ENCODE assay signal across 22 cellular contexts in the genomic region with DNA sequence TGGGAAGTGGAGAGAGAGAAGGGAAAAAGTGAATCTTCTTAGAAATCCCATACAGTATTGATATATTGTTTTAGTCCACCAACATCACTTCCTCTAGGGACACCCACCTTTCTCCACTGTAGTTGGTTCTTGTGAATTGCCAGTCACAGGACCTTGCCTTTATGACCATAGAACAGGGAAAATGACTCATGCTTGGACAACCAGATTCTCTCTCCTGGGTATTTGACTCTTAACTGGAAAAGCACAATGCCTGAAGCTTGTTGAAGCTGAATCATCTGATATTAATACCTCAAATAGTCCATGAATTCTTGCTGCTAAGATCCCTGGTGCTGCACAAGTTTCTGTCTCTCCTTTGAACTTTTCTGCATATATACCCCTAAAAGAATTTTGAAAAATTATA. TPM values are rescaled to one million over a fixed set of nuclear protein-coding genes. Genes with fewer than 3 reads are reported as not detected.
DNase-seq lines count a peak whose midpoint lies in the region; ATAC-seq and TF ChIP-seq lines count a peak whose summit lies in the region.
"Had no signal": no experiment of that assay in that cellular context is flagged by ENCODE, and none has a peak within 500 bp of the region (broad histone marks: within the 10 kb centered on the region; RNA-seq: fewer than 3 reads in every experiment).

No MANE protein-coding gene starts in this region.

- H3K4me1 Mint-ChIP-seq in endothelial cell (ENCODE audit: unreplicated experiment), result no peaks in the 10 kb centered on the region
- H3K4me1 Mint-ChIP-seq in activated T-cell treated with anti-CD3 and anti-CD28 coated beads, Interleukin-2, amount 50 U/mL, for 72 hours (ENCODE audit: low read depth), result no peaks in the 10 kb centered on the region
- H3K4me1 Mint-ChIP-seq: activated B cell treated with CpG ODN at 0.5 μM for 24 hours, natural killer cell had no signal

- H2AFZ ChIP-seq in GM23248, result no peak overlapping the region

- no peaks in the 10 kb centered on the region for H3K79me2 ChIP-seq in GM23248 (ENCODE audit: insufficient read depth)

- no peak for TF ChIP-seq POLR2A in prostate gland (IDR thresholded peaks at IDR 0.05)

- H3K4me3 Mint-ChIP-seq in endothelial cell (ENCODE audit: unreplicated experiment), result no peak overlapping the region
- no peak overlapping the region for H3K4me3 Mint-ChIP-seq in activated T-cell treated with anti-CD3 and anti-CD28 coated beads, Interleukin-2, amount 50 U/mL, for 72 hours
- H3K4me3 Mint-ChIP-seq: activated B cell treated with CpG ODN at 0.5 μM for 24 hours, natural killer cell had no signal

- no peak for TF ChIP-seq CTCF in fibroblast of pulmonary artery (IDR thresholded peaks at IDR 0.05; ENCODE audit: low read length, missing control alignments)
- no peak for TF ChIP-seq CTCF in retinal pigment epithelial cell (conservative IDR thresholded peaks at IDR 0.05; ENCODE audit: low read depth, low read length)
- TF ChIP-seq CTCF in endothelial cell (IDR thresholded peaks at IDR 0.05; ENCODE audit: unreplicated experiment), result no peak
- no peak for TF ChIP-seq CTCF in prostate gland (IDR thresholded peaks at IDR 0.05)

- no peak overlapping the region for H3K4me2 ChIP-seq in GM23248 (ENCODE audit: unreplicated experiment)
- H3K4me2 ChIP-seq: BLaER1 treated with 17β-estradiol and CSF1 and Interleukin-3, amounts not matched to agents 10 nM and 100 nM had no signal

- no peak for ATAC-seq in activated T-cell treated with anti-CD3 and anti-CD28 coated beads, Interleukin-2, amount 50 U/mL, for 72 hours (replicated peaks in 1 of 2)
- ATAC-seq: lower lobe of right lung, natural killer cell, psoas muscle had no signal

- H3K27ac ChIP-seq in GM23248 (no peak overlapping the region), prostate gland (no peak overlapping the region)
- H3K27ac ChIP-seq: adrenal gland; BLaER1 treated with 17β-estradiol and CSF1 and Interleukin-3, amounts not matched to agents 10 nM and 100 nM; lower lobe of right lung; psoas muscle had no signal

- H3K9me2 ChIP-seq in GM23248 (ENCODE audit: insufficient read depth), result no peaks in the 10 kb centered on the region

- H4K20me1 ChIP-seq in GM23248 (ENCODE audit: insufficient read depth), result no peaks in the 10 kb centered on the region
- H4K20me1 ChIP-seq: BLaER1 treated with 17β-estradiol and CSF1 and Interleukin-3, amounts not matched to agents 10 nM and 100 nM had no signal

- H3K27ac Mint-ChIP-seq in endothelial cell (ENCODE audit: unreplicated experiment), result no peak overlapping the region
- H3K27ac Mint-ChIP-seq in activated T-cell treated with anti-CD3 and anti-CD28 coated beads, Interleukin-2, amount 50 U/mL, for 72 hours, result no peak overlapping the region
- H3K27ac Mint-ChIP-seq: activated B cell treated with CpG ODN at 0.5 μM for 24 hours; activated T-helper 2 cell treated with anti-CD3 and anti-CD28 coated beads, Interferon-gamma antibody, Interleukin-2, Interleukin-4, amounts not matched to agents 10 μg/mL and 5 μg/mL and 100 μg/mL, durations not matched to agents 14 hours and 24 hours and 36 hours; natural killer cell had no signal

- no peaks in the 10 kb centered on the region for H3K9me3 ChIP-seq in GM23248 (ENCODE audit: low read depth)
- no peaks in the 10 kb centered on the region for H3K9me3 ChIP-seq in adipocyte (ENCODE audit: control insufficient read depth, low read length)
- H3K9me3 ChIP-seq in prostate gland, result no peaks in the 10 kb centered on the region
- H3K9me3 ChIP-seq: adrenal gland; BLaER1 treated with 17β-estradiol and CSF1 and Interleukin-3, amounts not matched to agents 10 nM and 100 nM; lower lobe of right lung; psoas muscle had no signal

- H3K27me3 ChIP-seq in GM23248 (replicated peaks; ENCODE audit: insufficient read depth) (no peaks in the 10 kb centered on the region), adipocyte (replicated peaks; ENCODE audit: control insufficient read depth, insufficient read depth, low read length) (no peaks in the 10 kb centered on the region), prostate gland (replicated peaks; ENCODE audit: insufficient read depth) (no peaks in the 10 kb centered on the region)
- H3K27me3 ChIP-seq: adrenal gland; BLaER1 treated with 17β-estradiol and CSF1 and Interleukin-3, amounts not matched to agents 10 nM and 100 nM had no signal

- H3K36me3 Mint-ChIP-seq in endothelial cell (ENCODE audit: low read depth, unreplicated experiment), result no peaks in the 10 kb centered on the region
- no peaks in the 10 kb centered on the region for H3K36me3 Mint-ChIP-seq in activated T-cell treated with anti-CD3 and anti-CD28 coated beads, Interleukin-2, amount 50 U/mL, for 72 hours (ENCODE audit: insufficient read depth in 2 of 2)

- intact Hi-C loops in prostate gland (cut with DNase I), result no loop called here

- H3K4me1 ChIP-seq in GM23248 (ENCODE audit: insufficient read depth) (no peaks in the 10 kb centered on the region), adipocyte (ENCODE audit: control insufficient read depth, insufficient read depth, low read length) (peaks cover 7% of the 10 kb centered on the region), prostate gland (replicated peaks) (no peaks in the 10 kb centered on the region)
- H3K4me1 ChIP-seq: adrenal gland, lower lobe of right lung, psoas muscle had no signal

- in situ Hi-C loops in GM23248 (cut with MboI), result no loop called here

- H3K9ac ChIP-seq in GM23248, result no peak overlapping the region
- H3K9ac ChIP-seq in adipocyte (ENCODE audit: low read length), result no peak overlapping the region
- H3K9ac ChIP-seq: BLaER1 treated with 17β-estradiol and CSF1 and Interleukin-3, amounts not matched to agents 10 nM and 100 nM had no signal

- H3K27me3 Mint-ChIP-seq in endothelial cell (ENCODE audit: unreplicated experiment), result peaks cover 3% of the 10 kb centered on the region
- peaks cover 10% of the 10 kb centered on the region for H3K27me3 Mint-ChIP-seq in activated T-cell treated with anti-CD3 and anti-CD28 coated beads, Interleukin-2, amount 50 U/mL, for 72 hours (ENCODE audit: low read depth)

- H3K9me3 Mint-ChIP-seq in endothelial cell (ENCODE audit: unreplicated experiment), result no peaks in the 10 kb centered on the region
- no peaks in the 10 kb centered on the region for H3K9me3 Mint-ChIP-seq in activated T-cell treated with anti-CD3 and anti-CD28 coated beads, Interleukin-2, amount 50 U/mL, for 72 hours
- H3K9me3 Mint-ChIP-seq: activated B cell treated with CpG ODN at 0.5 μM for 24 hours; activated T-helper 2 cell treated with anti-CD3 and anti-CD28 coated beads, Interferon-gamma antibody, Interleukin-2, Interleukin-4, amounts not matched to agents 10 μg/mL and 5 μg/mL and 100 μg/mL, durations not matched to agents 14 hours and 24 hours and 36 hours; natural killer cell had no signal

- H3K36me3 ChIP-seq in GM23248 (ENCODE audit: low read depth) (no peaks in the 10 kb centered on the region), adipocyte (ENCODE audit: control insufficient read depth, insufficient read depth, low read length, severe bottlenecking) (no peaks in the 10 kb centered on the region), prostate gland (no peaks in the 10 kb centered on the region)
- H3K36me3 ChIP-seq: adrenal gland; BLaER1 treated with 17β-estradiol and CSF1 and Interleukin-3, amounts not matched to agents 10 nM and 100 nM; lower lobe of right lung had no signal

- DNase-seq in GM23248 (peak; percentile 71), adipocyte (ENCODE audit: low read depth) (peak; percentile 3), fibroblast of pulmonary artery (ENCODE audit: low read depth) (peak; percentile 50), retinal pigment epithelial cell (ENCODE audit: low read depth) (peak; percentile 46), endothelial cell (ENCODE audit: low spot score) (no peak), prostate gland (ENCODE audit: low spot score) (no peak), SIG-M5 (lab: John Stamatoyannopoulos, UW) (no peak)
- no peak for DNase-seq in activated T-cell treated with anti-CD3 and anti-CD28 coated beads, Interleukin-2, amount 50 U/mL, for 72 hours
- DNase-seq: activated B cell treated with CpG ODN at 0.5 μM for 24 hours; adrenal gland; lower lobe of right lung; MM.1S; natural killer cell; NCI-H1694 treated with DMSO at 0.1 percent for 48 hours; NCI-H446; psoas muscle; Right ventricle myocardium superior; stimulated activated CD4-positive, alpha-beta T cell treated with anti-CD3 and anti-CD28 coated beads, Interleukin-15, amount 100 ng/mL, for 24 hours; stimulated activated naive CD4-positive, alpha-beta T cell; T-helper 2 cell had no signal

- H3K4me3 ChIP-seq in GM23248, result no peak overlapping the region
- no peak overlapping the region for H3K4me3 ChIP-seq in adipocyte (ENCODE audit: low read length)
- no peak overlapping the region for H3K4me3 ChIP-seq in fibroblast of pulmonary artery (replicated peaks; ENCODE audit: low read depth, low read length)
- H3K4me3 ChIP-seq in retinal pigment epithelial cell (ENCODE audit: low read length), result no peak overlapping the region
- H3K4me3 ChIP-seq in prostate gland, result no peak overlapping the region
- H3K4me3 ChIP-seq: adrenal gland; BLaER1 treated with 17β-estradiol and CSF1 and Interleukin-3, amounts not matched to agents 10 nM and 100 nM; lower lobe of right lung; psoas muscle had no signal

- H3F3A ChIP-seq in GM23248 (ENCODE audit: insufficient read depth), result no peaks in the 10 kb centered on the region

RNA-seq across cellular contexts. Expression of a gene that starts 32.5 kb away (rescaled TPM):
- total RNA-seq in GM23248 (2014; rRNA removed; shearing (Covaris generic)), result under 0.01 TPM in 1 of 2 replicates, not detected in the other
- not detected in 2 replicates for polyA plus RNA-seq in GM23248 (2016; fragmentation: Nextera tagmentation; extraction: Ambion mirVana)
- total RNA-seq in endothelial cell (ENCODE audit: unreplicated experiment) (not detected), prostate gland (under 1 TPM in 1 of 2 donors, not detected in 1; 0.80 TPM)
- under 1 TPM in 1 of 2 donors, not detected in 1; 0.05 TPM for total RNA-seq in activated T-cell treated with anti-CD3 and anti-CD28 coated beads, Interleukin-2, amount 50 U/mL, for 72 hours
- total RNA-seq: activated B cell treated with CpG ODN at 0.5 μM for 24 hours; activated T-helper 2 cell treated with anti-CD3 and anti-CD28 coated beads, Interferon-gamma antibody, Interleukin-2, Interleukin-4, amounts not matched to agents 10 μg/mL and 5 μg/mL and 100 μg/mL, durations not matched to agents 14 hours and 24 hours and 36 hours; natural killer cell had no signal

Comparison
In these comparisons a context has a peak if more than half of its experiments do, and no peak if none do; other contexts are left out.
1. DNase-seq: peak in GM23248 (single experiment), adipocyte (single experiment), fibroblast of pulmonary artery (single experiment) and retinal pigment epithelial cell (single experiment); none in endothelial cell (single experiment), activated T-cell treated with anti-CD3 and anti-CD28 coated beads, Interleukin-2, amount 50 U/mL, for 72 hours (0 of 2), prostate gland (single experiment) and SIG-M5 (single experiment).